ENCODE assay signal across 8 cellular contexts in the genomic region with DNA sequence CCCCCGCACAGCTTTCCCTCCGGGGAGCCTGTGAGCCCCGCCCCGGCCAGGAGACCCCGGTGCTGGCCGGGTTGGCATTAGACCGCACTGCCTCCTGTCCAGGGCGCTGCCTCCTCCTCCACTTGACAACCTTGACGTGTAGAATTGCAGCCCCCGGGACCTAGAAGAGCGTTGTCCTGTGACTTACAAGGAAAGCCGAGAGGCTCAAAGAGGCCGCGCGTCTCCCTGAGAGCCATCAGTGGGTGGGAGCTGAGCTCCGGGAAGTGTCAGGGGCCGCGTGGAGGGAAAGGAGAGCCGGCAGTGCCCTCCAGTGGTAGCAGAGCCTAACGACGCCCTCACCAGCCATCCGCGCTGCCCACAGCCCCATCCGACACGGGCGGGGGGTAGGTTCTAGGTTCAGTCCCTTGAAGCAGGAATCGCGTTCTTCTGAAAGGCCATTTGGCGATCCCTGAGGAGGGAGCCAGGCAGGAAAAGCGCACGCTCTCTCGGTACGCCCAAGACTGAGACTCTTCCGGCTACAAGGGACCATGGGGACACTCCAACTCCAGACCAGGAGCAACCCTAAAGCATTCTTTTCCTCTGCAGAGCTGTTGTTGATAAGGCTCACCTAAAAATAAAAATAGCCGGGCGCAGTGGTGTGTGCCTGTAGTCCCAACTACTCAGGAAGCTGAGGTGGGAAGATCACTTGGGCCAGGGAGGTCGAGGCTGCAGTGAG. TPM values are rescaled to one million over a fixed set of nuclear protein-coding genes. Genes with fewer than 3 reads are reported as not detected.
DNase-seq lines count a peak whose midpoint lies in the region; ATAC-seq and TF ChIP-seq lines count a peak whose summit lies in the region.

No MANE protein-coding gene starts in this region.

- H3K4me1 ChIP-seq in ES-I3 (ENCODE audit: insufficient read depth, low read length), result no peaks in the 10 kb centered on the region
- no peaks in the 10 kb centered on the region for H3K4me1 ChIP-seq in GM23338 (ENCODE audit: insufficient read depth)
- H3K4me1 ChIP-seq in Karpas-422 (ENCODE audit: low read length), result no peaks in the 10 kb centered on the region
- H3K4me1 ChIP-seq in SJCRH30, result no peaks in the 10 kb centered on the region
- H3K4me1 ChIP-seq in suprapubic skin, result peaks cover 10% of the 10 kb centered on the region

- H3K27ac Mint-ChIP-seq in GM23338, result no peak overlapping the region

- H3K36me3 ChIP-seq in ES-I3 (ENCODE audit: insufficient read depth, low read length) (0 out of 2 replicates have a peak, but pooled peaks cover 2% of the 10 kb centered on the region), GM23338 (ENCODE audit: insufficient read depth) (no peaks in the 10 kb centered on the region), Karpas-422 (ENCODE audit: insufficient read depth, low read length) (no peaks in the 10 kb centered on the region), SJCRH30 (no peaks in the 10 kb centered on the region; the same call in 1 of the 2 replicates), suprapubic skin (no peaks in the 10 kb centered on the region)

- H4K20me1 ChIP-seq in GM23338 (replicated peaks; ENCODE audit: insufficient read depth), result no peaks in the 10 kb centered on the region; the same call in 1 of the 2 replicates
- H4K20me1 ChIP-seq in Karpas-422 (ENCODE audit: insufficient read depth, low read depth, low read length), result no peaks in the 10 kb centered on the region

- H3K9ac ChIP-seq in ES-I3 (ENCODE audit: low read depth, low read length) (peak overlapping the region; percentile 33; the same call in 1 of the 2 replicates), Karpas-422 (ENCODE audit: low read length) (no peak overlapping the region)

- TF ChIP-seq EP300 in suprapubic skin (IDR thresholded peaks at IDR 0.05), result no peak

- H3K4me2 ChIP-seq in GM23338 (peak overlapping the region; percentile 76), Karpas-422 (ENCODE audit: low read depth, low read length, poor library complexity, severe bottlenecking) (no peak overlapping the region)

- peaks cover 9% of the 10 kb centered on the region; the same call in 2 of the 3 replicates for H3K4me1 Mint-ChIP-seq in GM23338

- H3K9me3 ChIP-seq in ES-I3 (ENCODE audit: control insufficient read depth, insufficient read depth, low read length) (no peaks in the 10 kb centered on the region), Karpas-422 (ENCODE audit: low read length) (no peaks in the 10 kb centered on the region), SJCRH30 (replicated peaks) (no peaks in the 10 kb centered on the region), suprapubic skin (no peaks in the 10 kb centered on the region)

- peaks cover 2% of the 10 kb centered on the region for H3K27me3 Mint-ChIP-seq in GM23338 (ENCODE audit: insufficient read depth, low read depth, poor library complexity)

- H3K27me3 ChIP-seq in GM23338 (ENCODE audit: insufficient read depth), result no peaks in the 10 kb centered on the region
- no peaks in the 10 kb centered on the region for H3K27me3 ChIP-seq in Karpas-422 (ENCODE audit: low read length)
- no peaks in the 10 kb centered on the region for H3K27me3 ChIP-seq in SJCRH30
- no peaks in the 10 kb centered on the region for H3K27me3 ChIP-seq in suprapubic skin

- H3K79me2 ChIP-seq in GM23338 (replicated peaks; ENCODE audit: insufficient read depth) (no peaks in the 10 kb centered on the region), Karpas-422 (ENCODE audit: low read length) (no peaks in the 10 kb centered on the region)

- H3K4me3 Mint-ChIP-seq in GM23338, result peak overlapping the region; percentile 64

- peak overlapping the region; percentile 51 for H3K4me3 ChIP-seq in GM23338
- no peak overlapping the region for H3K4me3 ChIP-seq in Karpas-422 (ENCODE audit: low read length)
- H3K4me3 ChIP-seq in SJCRH30, result peak overlapping the region; percentile 16
- peak overlapping the region; percentile 46 for H3K4me3 ChIP-seq in suprapubic skin

- no peak for TF ChIP-seq POLR2A in suprapubic skin (IDR thresholded peaks at IDR 0.05)

- H3K9me2 ChIP-seq in GM23338 (ENCODE audit: insufficient read depth) (no peaks in the 10 kb centered on the region), Karpas-422 (replicated peaks; ENCODE audit: insufficient read depth, low read length) (no peaks in the 10 kb centered on the region)

- WGBS in suprapubic skin, result 17% methylated on average over 15 of the region's 37 CpGs

- H3K36me3 Mint-ChIP-seq in GM23338 (ENCODE audit: low read depth), result no peaks in the 10 kb centered on the region

- H3K9me3 Mint-ChIP-seq in GM23338, result no peaks in the 10 kb centered on the region

- DNase-seq in GM23338 (ENCODE audit: low spot score), result peak; percentile 96
- DNase-seq in Karpas-422, result peak; percentile 88
- DNase-seq in SJCRH30, result peak; percentile 79 to 88
- peak; percentile 54 for DNase-seq in activated gamma-delta T cell treated with anti-CD3 and anti-CD28 coated beads, Interleukin-2, amount 50 U/mL, for 16 hours (ENCODE audit: low read depth)
- peak; percentile 72 for DNase-seq in globus pallidus (ENCODE audit: low spot score)
- peak; percentile 48 for DNase-seq in omental fat pad (ENCODE audit: low spot score)
- DNase-seq in suprapubic skin (ENCODE audit: low spot score in 2 of 2), result peak; percentile 84 to 88

- ATAC-seq in GM23338 (peak; percentile 97), omental fat pad (ENCODE audit: low FRiP score) (peak; percentile 92)

- no peaks in the 10 kb centered on the region for H3F3A ChIP-seq in GM23338 (replicated peaks; ENCODE audit: low read depth)

- TF ChIP-seq CTCF in GM23338 (conservative IDR thresholded peaks at IDR 0.05; ENCODE audit: low read depth in 2 of 2) (peak; percentile 66 to 94), omental fat pad (IDR thresholded peaks at IDR 0.05) (no peak), suprapubic skin (IDR thresholded peaks at IDR 0.05) (peak; percentile 43 to 93)

- H3K27ac ChIP-seq in GM23338 (ENCODE audit: low read depth) (no peak overlapping the region), Karpas-422 (ENCODE audit: low read length) (no peak overlapping the region), SJCRH30 (no peak overlapping the region), suprapubic skin (no peak overlapping the region)

- H2AFZ ChIP-seq in GM23338, result peak overlapping the region; percentile 96; the same call in 1 of the 2 replicates
- H2AFZ ChIP-seq in Karpas-422 (ENCODE audit: low read length), result no peak overlapping the region

TF ChIP-seq in GM23338, 12 proteins besides CTCF, POLR2A, EP300 and RAD21 (continues in another document):
- no peak for TF ChIP-seq EZH2phosphoT487 (IDR thresholded peaks at IDR 0.05; ENCODE audit: unreplicated experiment)
- no peak for TF ChIP-seq EZH2 (IDR thresholded peaks at IDR 0.05; ENCODE audit: low read depth, unreplicated experiment)
- no peak for TF ChIP-seq CREB1 (CRISPR knock-in tag; IDR thresholded peaks at IDR 0.05; ENCODE audit: low read depth)

RNA-seq across cellular contexts. Expression of a gene that starts 40.6 kb away (rescaled TPM):
- 11.5 and 21.4 TPM in 2 replicates for total RNA-seq in GM23338 (2014; rRNA removed; shearing (Covaris generic))
- 29.3 and 36.8 TPM in 2 replicates for polyA plus RNA-seq in GM23338 (2016; fragmentation: Nextera tagmentation; extraction: Ambion mirVana)
- total RNA-seq in Karpas-422 (2014; rRNA removed; shearing (Covaris generic); ENCODE audit: low replicate concordance), result 13.3 and 35.3 TPM in 2 replicates
- 30.4 and 34.9 TPM in 2 replicates for total RNA-seq in SJCRH30 (2014; rRNA removed; shearing (Covaris generic))
- 10 to 100 TPM; 20.3 to 53.9 (median 31.2) TPM for total RNA-seq in omental fat pad
- total RNA-seq in suprapubic skin, result 10 to 100 TPM; 16.1 to 66.6 (median 36.2) TPM

Comparison
In these comparisons a context has a peak if more than half of its experiments do, and no peak if none do; other contexts are left out.
1. CTCF ChIP-seq: peak in GM23338 (2 of 2) and suprapubic skin (2 of 2); none in omental fat pad (0 of 3).
2. Peak in every context shown above with its lines, with median percentiles within 50 percentile points of each other: DNase-seq.